In genomic region chr19:309206-309565, GRCh38 we compare ENCODE assay signal across 14 cellular contexts. TPM values are rescaled to one million over a fixed set of nuclear protein-coding genes. Genes with fewer than 3 reads are reported as not detected.
"Had no signal": no experiment of that assay in that cellular context is flagged by ENCODE, and none has a peak within 500 bp of the region (broad histone marks: within the 10 kb centered on the region; RNA-seq: fewer than 3 reads in every experiment).

No MANE protein-coding gene starts in this region.

- H3K27ac ChIP-seq: body of pancreas, prostate gland, SK-N-MC, thoracic aorta had no signal

- H3K4me3 ChIP-seq: body of pancreas, prostate gland, SK-N-MC, thoracic aorta had no signal

- ATAC-seq: body of pancreas, sciatic nerve had no signal

- H3K9me3 ChIP-seq: body of pancreas, prostate gland, thoracic aorta had no signal

- H3K4me1 ChIP-seq: body of pancreas, prostate gland had no signal

- DNase-seq: activated CD4-positive, alpha-beta T cell treated with anti-CD3 and anti-CD28 coated beads, Interleukin-2, amount 50 U/mL, for 48 hours; amniotic stem cell; body of pancreas; effector memory CD4-positive, alpha-beta T cell; foreskin melanocyte; mesenchymal stem cell; nucleus accumbens; stimulated activated CD4-positive, alpha-beta T cell treated with anti-CD3 and anti-CD28 coated beads, Interleukin-1b, Interleukin-23, amount 100 ng/mL, for 48 hours; stimulated activated naive CD8-positive, alpha-beta T cell treated with anti-CD3 and anti-CD28 coated beads, Interleukin-15, amount 100 ng/mL, for 72 hours had no signal

- H3K27me3 ChIP-seq: body of pancreas had no signal

RNA-seq across cellular contexts. Expression of gene PLPP2, which starts 18.0 kb away (rescaled TPM):
- total RNA-seq: activated T-helper 2 cell treated with anti-CD3 and anti-CD28 coated beads, Interferon-gamma antibody, Interleukin-2, Interleukin-4, amounts not matched to agents 10 μg/mL and 5 μg/mL and 100 μg/mL, durations not matched to agents 14 hours and 24 hours and 36 hours had no signal
